1 cellular context compared by ENCODE assay signal in genomic region chr7:102913846-102914245, GRCh38.
TF ChIP-seq lines count a peak whose summit lies in the region.

No MANE protein-coding gene starts in this region.

TF ChIP-seq in endothelial cell of umbilical vein, 7 proteins besides CTCF, POLR2A, EP300 and RAD21 (continued from another document):
- TF ChIP-seq EZH2 (IDR thresholded peaks at IDR 0.05; ENCODE audit: borderline replicate concordance, low read depth, low read length, severe bottlenecking) = no peak
- no peak for TF ChIP-seq FOS (IDR thresholded peaks at IDR 0.05; ENCODE audit: borderline replicate concordance, insufficient read depth, low read length)
